In genomic region chr10:46264737-46265368, GRCh38 we compare ENCODE assay signal across 25 cellular contexts. TPM values are rescaled to one million over a fixed set of nuclear protein-coding genes. Genes with fewer than 3 reads are reported as not detected.
DNase-seq lines count a peak whose midpoint lies in the region; ATAC-seq and TF ChIP-seq lines count a peak whose summit lies in the region.
"Had no signal": no experiment of that assay in that cellular context is flagged by ENCODE, and none has a peak within 500 bp of the region (broad histone marks: within the 10 kb centered on the region; RNA-seq: fewer than 3 reads in every experiment).

No MANE protein-coding gene starts in this region.

- H2AFZ ChIP-seq in DND-41 (ENCODE audit: low read depth, low read length) = no peak overlapping the region

- TF ChIP-seq CTCF in DND-41 (IDR thresholded peaks at IDR 0.05; ENCODE audit: borderline replicate concordance, extremely low read depth, low read length, poor library complexity, severe bottlenecking) (no peak), osteocyte (IDR thresholded peaks at IDR 0.05) (no peak)

- H3K79me2 ChIP-seq in DND-41 (ENCODE audit: insufficient read depth, low read length) = peaks cover 20% of the 10 kb centered on the region

- ATAC-seq in DND-41 (ENCODE audit: insufficient read depth, low read depth) = no peak
- ATAC-seq in activated naive CD8-positive, alpha-beta T cell treated with anti-CD3 and anti-CD28 coated beads, Interleukin-2, amount 50 U/mL, for 24 hours = no peak
- ATAC-seq: foreskin keratinocyte, GM12878 had no signal

- H3K36me3 Mint-ChIP-seq in activated CD4-positive, alpha-beta T cell treated with anti-CD3 and anti-CD28 coated beads, Interleukin-2, amount 10 ng/mL, durations not matched to agents 7 days and 5 days (ENCODE audit: low read depth) = peaks cover 52% of the 10 kb centered on the region
- peaks cover 1% of the 10 kb centered on the region for H3K36me3 Mint-ChIP-seq in activated naive CD8-positive, alpha-beta T cell treated with anti-CD3 and anti-CD28 coated beads, Interleukin-2, amount 50 U/mL, for 24 hours (ENCODE audit: low read depth)
- no peaks in the 10 kb centered on the region for H3K36me3 Mint-ChIP-seq in osteocyte (ENCODE audit: unreplicated experiment)

- H3K9me3 Mint-ChIP-seq in activated CD4-positive, alpha-beta T cell treated with anti-CD3 and anti-CD28 coated beads, Interleukin-2, amount 10 ng/mL, durations not matched to agents 7 days and 5 days = no peaks in the 10 kb centered on the region
- H3K9me3 Mint-ChIP-seq in activated naive CD8-positive, alpha-beta T cell treated with anti-CD3 and anti-CD28 coated beads, Interleukin-2, amount 50 U/mL, for 24 hours = no peaks in the 10 kb centered on the region
- no peaks in the 10 kb centered on the region for H3K9me3 Mint-ChIP-seq in osteocyte (ENCODE audit: unreplicated experiment)

- H3K27ac ChIP-seq in DND-41 (ENCODE audit: low read length) = peak overlapping the region; percentile 32; the same call in 1 of the 2 replicates
- H3K27ac ChIP-seq: C4-2B, foreskin keratinocyte, HL-60, lower lobe of right lung, SK-N-MC had no signal

- H3K9ac ChIP-seq in DND-41 (ENCODE audit: low read depth, low read length) = no peak overlapping the region

- DNase-seq in activated CD4-positive, alpha-beta T cell treated with anti-CD3 and anti-CD28 coated beads, Interleukin-2, amount 10 ng/mL, durations not matched to agents 7 days and 5 days = no peak
- DNase-seq in activated CD4-positive, alpha-beta T cell treated with anti-CD3 and anti-CD28 coated beads, Interleukin-2, amount 50 U/mL, for 4 hours = no peak
- no peak for DNase-seq in DND-41
- peak; percentile 1 for DNase-seq in activated naive CD8-positive, alpha-beta T cell treated with anti-CD3 and anti-CD28 coated beads, Interleukin-2, amount 50 U/mL, for 24 hours
- peak; percentile 65 for DNase-seq in osteocyte (ENCODE audit: extremely low spot score, unreplicated experiment)
- DNase-seq in amygdala (lab: John Stamatoyannopoulos, UW) = no peak
- no peak for DNase-seq in effector CD8-positive, alpha-beta T cell (lab: John Stamatoyannopoulos, UW)
- DNase-seq in NCI-H345 (lab: John Stamatoyannopoulos, UW) = no peak
- DNase-seq: foreskin keratinocyte; hypothalamus; lower lobe of right lung; NCI-H1417; NCI-H510A; right cardiac atrium; stimulated activated CD8-positive, alpha-beta memory T cell treated with anti-CD3 and anti-CD28 coated beads, Interleukin-4, amount 100 ng/mL, for 48 hours; substantia nigra had no signal

- H3K27me3 ChIP-seq in DND-41 (ENCODE audit: insufficient read depth, low read length, poor library complexity) = no peaks in the 10 kb centered on the region

- H3K27me3 Mint-ChIP-seq in activated CD4-positive, alpha-beta T cell treated with anti-CD3 and anti-CD28 coated beads, Interleukin-2, amount 10 ng/mL, durations not matched to agents 7 days and 5 days = no peaks in the 10 kb centered on the region
- no peaks in the 10 kb centered on the region for H3K27me3 Mint-ChIP-seq in activated naive CD8-positive, alpha-beta T cell treated with anti-CD3 and anti-CD28 coated beads, Interleukin-2, amount 50 U/mL, for 24 hours
- peaks cover 16% of the 10 kb centered on the region for H3K27me3 Mint-ChIP-seq in osteocyte (ENCODE audit: unreplicated experiment)

- peaks cover 36% of the 10 kb centered on the region for H3K36me3 ChIP-seq in DND-41 (ENCODE audit: insufficient read depth, low read length)
- H3K36me3 ChIP-seq: lower lobe of right lung had no signal

- CTCF ChIA-PET in activated CD4-positive, alpha-beta T cell treated with anti-CD3 and anti-CD28 coated beads, Interleukin-2, amount 10 ng/mL, durations not matched to agents 7 days and 5 days (lab: Charles Lee) = interaction anchor here (0.6 to 1.3 kb wide), 4 partner anchors 31 to 1335 kb away, joined by 3 to 6 read pairs (median 4); no protein-coding TSS in a partner anchor

- H3K4me2 ChIP-seq in DND-41 (ENCODE audit: insufficient read depth, low read length) = no peak overlapping the region

- H4K20me1 ChIP-seq in DND-41 (ENCODE audit: insufficient read depth, low read length) = no peaks in the 10 kb centered on the region; the same call in 1 of the 2 replicates

- peaks cover 25% of the 10 kb centered on the region for H3K4me1 Mint-ChIP-seq in activated CD4-positive, alpha-beta T cell treated with anti-CD3 and anti-CD28 coated beads, Interleukin-2, amount 10 ng/mL, durations not matched to agents 7 days and 5 days
- peaks cover 19% of the 10 kb centered on the region for H3K4me1 Mint-ChIP-seq in activated naive CD8-positive, alpha-beta T cell treated with anti-CD3 and anti-CD28 coated beads, Interleukin-2, amount 50 U/mL, for 24 hours
- H3K4me1 Mint-ChIP-seq in osteocyte (ENCODE audit: unreplicated experiment) = no peaks in the 10 kb centered on the region

- peak overlapping the region; percentile 14 for H3K27ac Mint-ChIP-seq in activated CD4-positive, alpha-beta T cell treated with anti-CD3 and anti-CD28 coated beads, Interleukin-2, amount 10 ng/mL, durations not matched to agents 7 days and 5 days
- no peak overlapping the region for H3K27ac Mint-ChIP-seq in activated naive CD8-positive, alpha-beta T cell treated with anti-CD3 and anti-CD28 coated beads, Interleukin-2, amount 50 U/mL, for 24 hours
- no peak overlapping the region for H3K27ac Mint-ChIP-seq in osteocyte (ENCODE audit: unreplicated experiment)

- peaks cover 34% of the 10 kb centered on the region for H3K4me1 ChIP-seq in DND-41 (ENCODE audit: insufficient read depth, low read length)
- H3K4me1 ChIP-seq: foreskin keratinocyte, lower lobe of right lung had no signal

- no peak overlapping the region for H3K4me3 ChIP-seq in DND-41 (ENCODE audit: low read depth in 1 of 2, low read length in 2 of 2)
- H3K4me3 ChIP-seq: GM12878, lower lobe of right lung, SK-N-MC had no signal

- no peak overlapping the region for H3K4me3 Mint-ChIP-seq in activated CD4-positive, alpha-beta T cell treated with anti-CD3 and anti-CD28 coated beads, Interleukin-2, amount 10 ng/mL, durations not matched to agents 7 days and 5 days
- H3K4me3 Mint-ChIP-seq in activated naive CD8-positive, alpha-beta T cell treated with anti-CD3 and anti-CD28 coated beads, Interleukin-2, amount 50 U/mL, for 24 hours = no peak overlapping the region
- no peak overlapping the region for H3K4me3 Mint-ChIP-seq in osteocyte (ENCODE audit: unreplicated experiment)

- no peaks in the 10 kb centered on the region for H3K9me3 ChIP-seq in DND-41 (ENCODE audit: insufficient read depth, low read length, severe bottlenecking)
- H3K9me3 ChIP-seq: lower lobe of right lung had no signal

- POLR2A ChIA-PET in activated CD4-positive, alpha-beta T cell treated with anti-CD3 and anti-CD28 coated beads, Interleukin-2, amount 10 ng/mL, durations not matched to agents 7 days and 5 days (lab: Charles Lee) = interaction anchor here (0.7 kb wide), 1 partner anchor 184 kb away, joined by 3 read pairs; no protein-coding TSS in a partner anchor

RNA-seq across cellular contexts. Expression of gene ANTXRL, which starts 21.9 kb away (rescaled TPM):
- total RNA-seq in activated CD4-positive, alpha-beta T cell treated with anti-CD3 and anti-CD28 coated beads, Interleukin-2, amount 10 ng/mL, durations not matched to agents 7 days and 5 days = under 1 TPM; 0.52 to 0.57 TPM
- total RNA-seq in osteocyte = not detected in 2 replicates
- total RNA-seq: bronchial epithelial cell, dermis microvascular lymphatic vessel endothelial cell, epithelial cell of proximal tubule, foreskin keratinocyte, GM12878, lower lobe of right lung, omental fat pad, RPMI7951 had no signal

Comparison
In these comparisons a context has a peak if more than half of its experiments do, and no peak if none do; other contexts are left out.
1. DNase-seq: peak in activated naive CD8-positive, alpha-beta T cell treated with anti-CD3 and anti-CD28 coated beads, Interleukin-2, amount 50 U/mL, for 24 hours (single experiment) and osteocyte (single experiment); none in activated CD4-positive, alpha-beta T cell treated with anti-CD3 and anti-CD28 coated beads, Interleukin-2, amount 10 ng/mL, durations not matched to agents 7 days and 5 days (single experiment), activated CD4-positive, alpha-beta T cell treated with anti-CD3 and anti-CD28 coated beads, Interleukin-2, amount 50 U/mL, for 4 hours (0 of 2), DND-41 (single experiment), amygdala (0 of 56), effector CD8-positive, alpha-beta T cell (single experiment) and NCI-H345 (single experiment).